9 cellular contexts compared by ENCODE assay signal in genomic region chr5:176619203-176619568, GRCh38. TPM values are rescaled to one million over a fixed set of nuclear protein-coding genes. Genes with fewer than 3 reads are reported as not detected.
DNase-seq lines count a peak whose midpoint lies in the region; ATAC-seq, FAIRE-seq and TF ChIP-seq lines count a peak whose summit lies in the region.
"Had no signal": no experiment of that assay in that cellular context is flagged by ENCODE, and none has a peak within 500 bp of the region (broad histone marks: within the 10 kb centered on the region; RNA-seq: fewer than 3 reads in every experiment).

No MANE protein-coding gene starts in this region.

- no peaks in the 10 kb centered on the region for H4K20me1 ChIP-seq in mammary epithelial cell (ENCODE audit: insufficient read depth, low read length)

- CTCF ChIA-PET in activated B cell treated with CpG ODN at 0.5 μM for 24 hours (lab: Charles Lee), result no interaction called here
- CTCF ChIA-PET in mammary epithelial cell (lab: Charles Lee; ENCODE audit: low non-redundant PET), result no interaction called here

- H3K79me2 ChIP-seq in mammary epithelial cell (ENCODE audit: insufficient read depth, low read length), result no peaks in the 10 kb centered on the region

- peaks cover 9% of the 10 kb centered on the region for H3K4me1 Mint-ChIP-seq in activated B cell treated with CpG ODN at 0.5 μM for 24 hours

- peak; percentile 73 for ATAC-seq in GM18861 (IDR thresholded peaks at IDR 0.05; ENCODE audit: unreplicated experiment)
- ATAC-seq in HG03460 (IDR thresholded peaks at IDR 0.05; ENCODE audit: unreplicated experiment), result peak; percentile 89
- ATAC-seq in activated B cell treated with CpG ODN at 0.5 μM for 24 hours (ENCODE audit: low read depth), result peak; percentile 96

- dilution Hi-C loops in mammary epithelial cell (cut with HindIII; ENCODE audit: low sequenced_read_pairs), result no loop called here

- H3K4me3 Mint-ChIP-seq in activated B cell treated with CpG ODN at 0.5 μM for 24 hours, result peak overlapping the region; percentile 24

- DNase-seq in activated B cell treated with CpG ODN at 0.5 μM for 24 hours (peak; percentile 50), mammary epithelial cell (peak; percentile 71), kidney (peak; percentile 83), NCI-H345 treated with DMSO at 0.1 percent for 48 hours (lab: John Stamatoyannopoulos, UW; ENCODE audit: unreplicated experiment) (no peak), DMS53 treated with DMSO at 0.1 percent for 48 hours (lab: John Stamatoyannopoulos, UW; ENCODE audit: unreplicated experiment) (no peak)
- peak; percentile 75 to 82 for DNase-seq in stimulated activated CD4-positive, alpha-beta T cell treated with anti-CD3 and anti-CD28 coated beads, Interleukin-4, amount 100 ng/mL, for 4 hours

- POLR2A ChIA-PET in activated B cell treated with CpG ODN at 0.5 μM for 24 hours (lab: Charles Lee), result no interaction called here

- 4% methylated on average over 14 of the region's 31 CpGs for WGBS in mammary epithelial cell (ENCODE audit: low coverage, missing lambda C conversion rate)

- TF ChIP-seq CTCF in activated B cell treated with CpG ODN at 0.5 μM for 24 hours (IDR thresholded peaks at IDR 0.05) (no peak), mammary epithelial cell (conservative IDR thresholded peaks at IDR 0.05 in 1 of 2, IDR thresholded peaks at IDR 0.05 in 1 of 2; ENCODE audit: extremely low read depth in 1 of 2, insufficient read depth in 1 of 2, low read depth in 1 of 2, low read length in 2 of 2) (peak in 1 of 2 donors; percentile 25), kidney (IDR thresholded peaks at IDR 0.05; ENCODE audit: borderline replicate concordance, extremely low read depth, insufficient read depth) (no peak)

- H3K9ac ChIP-seq in mammary epithelial cell (ENCODE audit: insufficient read depth, low read length) (no peak overlapping the region), kidney (ENCODE audit: low read length in 2 of 2) (no peak overlapping the region)

- H3K27me3 Mint-ChIP-seq in activated B cell treated with CpG ODN at 0.5 μM for 24 hours, result peaks cover 57% of the 10 kb centered on the region

- H2AFZ ChIP-seq in mammary epithelial cell (ENCODE audit: low read depth, low read length), result no peak overlapping the region

- H3K4me3 ChIP-seq in mammary epithelial cell (replicated peaks in 1 of 3; ENCODE audit: insufficient read depth in 1 of 3, low read depth in 2 of 3, low read length in 3 of 3), result no peak overlapping the region
- no peak overlapping the region for H3K4me3 ChIP-seq in kidney (ENCODE audit: low read length in 2 of 2)
- H3K4me3 ChIP-seq: skin epidermis had no signal

- H3K9me3 ChIP-seq in mammary epithelial cell (replicated peaks; ENCODE audit: insufficient read depth, low read length) (no peaks in the 10 kb centered on the region), kidney (ENCODE audit: control insufficient read depth in 1 of 2, low read length in 2 of 2) (no peaks in the 10 kb centered on the region)

- H3K27me3 ChIP-seq in mammary epithelial cell (ENCODE audit: insufficient read depth, low read length), result peaks cover 15% of the 10 kb centered on the region

- H3K27ac Mint-ChIP-seq in activated B cell treated with CpG ODN at 0.5 μM for 24 hours, result no peak overlapping the region

- no peak for FAIRE-seq in kidney (lab: Jason Lieb, UNC)

- H3K27ac ChIP-seq in mammary epithelial cell (ENCODE audit: insufficient read depth, low read depth, low read length) (no peak overlapping the region), kidney (ENCODE audit: low read depth in 2 of 2, low read length in 2 of 2) (no peak overlapping the region)
- H3K27ac ChIP-seq: skin epidermis had no signal

- peak overlapping the region; percentile 76 for H3K4me2 ChIP-seq in mammary epithelial cell (ENCODE audit: insufficient read depth, low read depth, low read length)

- BruUV-seq in mammary epithelial cell (replicated peaks; lab: Mats Ljungman, UMichigan), result no TSS peak

- in situ Hi-C loops in mammary epithelial cell (cut with MboI; ENCODE audit: low sequenced_read_pairs in 2 of 2), result no loop called here

- H3K4me1 ChIP-seq in mammary epithelial cell (ENCODE audit: insufficient read depth, low read length) (peaks cover 20% of the 10 kb centered on the region), kidney (ENCODE audit: control insufficient read depth in 1 of 2, insufficient read depth in 1 of 2, low read depth in 1 of 2, low read length in 2 of 2) (no peaks in the 10 kb centered on the region)

- no peaks in the 10 kb centered on the region for H3K9me3 Mint-ChIP-seq in activated B cell treated with CpG ODN at 0.5 μM for 24 hours

- intact Hi-C loops in activated B cell treated with CpG ODN at 0.5 μM for 24 hours (cut with micrococcal nuclease), result loop anchor here (1.0 kb wide), 2 partner anchors 11 to 45 kb away; partner anchors contain the start of genes EIF4E1B and SNCB
- intact Hi-C loops in mammary epithelial cell (cut with micrococcal nuclease), result loop anchor here (1.0 to 2.0 kb wide), 3 partner anchors 41 to 202 kb away; partner anchors contain the start of gene CLTB
- intact Hi-C loops in kidney (cut with DNase I), result no loop called here

- no peaks in the 10 kb centered on the region for H3K36me3 Mint-ChIP-seq in activated B cell treated with CpG ODN at 0.5 μM for 24 hours (ENCODE audit: low read depth)

- H3K36me3 ChIP-seq in mammary epithelial cell (ENCODE audit: insufficient read depth, low read length), result no peaks in the 10 kb centered on the region
- no peaks in the 10 kb centered on the region for H3K36me3 ChIP-seq in kidney (ENCODE audit: control insufficient read depth in 1 of 2, insufficient read depth in 2 of 2, low read length in 2 of 2)

RNA-seq across cellular contexts. Expression of gene GPRIN1, which starts 9.2 kb away (rescaled TPM):
- 2.8 and 3.2 TPM in 2 replicates for total RNA-seq in activated B cell treated with CpG ODN at 0.5 μM for 24 hours
- total RNA-seq in mammary epithelial cell, result 1 to 10 TPM; 4.7 to 8.7 TPM
- 3.7 TPM for polyA plus RNA-seq in mammary epithelial cell
- polyA minus RNA-seq in mammary epithelial cell, result 7.2 TPM
- total RNA-seq in kidney, result 1.3 TPM
- 0.45 TPM for polyA plus RNA-seq in kidney (ENCODE audit: insufficient read depth, low read depth, low replicate concordance)

RNA-seq across cellular contexts. Expression of gene SNCB, which starts 11.1 kb away (rescaled TPM):
- 0.17 TPM in 1 of 2 replicates, not detected in the other for total RNA-seq in activated B cell treated with CpG ODN at 0.5 μM for 24 hours
- total RNA-seq in mammary epithelial cell, result 1 to 10 TPM in 1 of 2 donors, not detected in 1; 1.2 TPM
- 0.42 TPM for polyA plus RNA-seq in mammary epithelial cell
- polyA minus RNA-seq in mammary epithelial cell, result not detected
- not detected for total RNA-seq in kidney
- not detected for polyA plus RNA-seq in kidney (ENCODE audit: insufficient read depth, low read depth, low replicate concordance)

RNA-seq across cellular contexts. Expression of gene EIF4E1B, which starts 11.3 kb away (rescaled TPM):
- not detected in 2 replicates for total RNA-seq in activated B cell treated with CpG ODN at 0.5 μM for 24 hours
- total RNA-seq in mammary epithelial cell, result not detected
- not detected for polyA plus RNA-seq in mammary epithelial cell
- not detected for polyA minus RNA-seq in mammary epithelial cell
- not detected for total RNA-seq in kidney
- polyA plus RNA-seq in kidney (ENCODE audit: insufficient read depth, low read depth, low replicate concordance), result not detected

RNA-seq across cellular contexts. Expression of gene TSPAN17, which starts 28.1 kb away (rescaled TPM):
- 20.7 and 27.7 TPM in 2 replicates for total RNA-seq in activated B cell treated with CpG ODN at 0.5 μM for 24 hours
- total RNA-seq in mammary epithelial cell, result 10 to 100 TPM; 47.4 to 48.8 TPM
- polyA plus RNA-seq in mammary epithelial cell, result 39.2 TPM
- 36.0 TPM for polyA minus RNA-seq in mammary epithelial cell
- total RNA-seq in kidney, result 34.3 TPM
- polyA plus RNA-seq in kidney (ENCODE audit: insufficient read depth, low read depth, low replicate concordance), result 32.1 TPM

Comparison
In these comparisons a context has a peak if more than half of its experiments do, and no peak if none do; other contexts are left out.
1. DNase-seq: peak in activated B cell treated with CpG ODN at 0.5 μM for 24 hours (single experiment), mammary epithelial cell (single experiment), kidney (single experiment) and stimulated activated CD4-positive, alpha-beta T cell treated with anti-CD3 and anti-CD28 coated beads, Interleukin-4, amount 100 ng/mL, for 4 hours (2 of 2); none in NCI-H345 treated with DMSO at 0.1 percent for 48 hours (single experiment) and DMS53 treated with DMSO at 0.1 percent for 48 hours (single experiment).
2. Peak in every context shown above with its lines, with median percentiles within 50 percentile points of each other: ATAC-seq.